In genomic region chr7:142496545-142496991, GRCh38 we compare ENCODE assay signal across 1 cellular context.
TF ChIP-seq lines count a peak whose summit lies in the region.

No MANE protein-coding gene starts in this region.

TF ChIP-seq in GM23338, 12 proteins besides CTCF, POLR2A, EP300 and RAD21 (continued from another document):
- TF ChIP-seq ZNF462 (CRISPR knock-in tag; IDR thresholded peaks at IDR 0.05) (no peak), JUNB (IDR thresholded peaks at IDR 0.05; ENCODE audit: unreplicated experiment) (no peak), STAT1 (IDR thresholded peaks at IDR 0.05; ENCODE audit: unreplicated experiment) (no peak), EZH2phosphoT487 (IDR thresholded peaks at IDR 0.05; ENCODE audit: unreplicated experiment) (no peak), CREB1 (CRISPR knock-in tag; IDR thresholded peaks at IDR 0.05; ENCODE audit: low read depth) (no peak), ZNF331 (CRISPR knock-in tag; IDR thresholded peaks at IDR 0.05; ENCODE audit: low read depth) (no peak), ZNF114 (CRISPR knock-in tag; IDR thresholded peaks at IDR 0.05) (no peak), POLR2AphosphoS5 (IDR thresholded peaks at IDR 0.05; ENCODE audit: low read depth) (no peak)
TF ChIP-seq in GM23338: peak in this region for 0.
